In the genomic region with DNA sequence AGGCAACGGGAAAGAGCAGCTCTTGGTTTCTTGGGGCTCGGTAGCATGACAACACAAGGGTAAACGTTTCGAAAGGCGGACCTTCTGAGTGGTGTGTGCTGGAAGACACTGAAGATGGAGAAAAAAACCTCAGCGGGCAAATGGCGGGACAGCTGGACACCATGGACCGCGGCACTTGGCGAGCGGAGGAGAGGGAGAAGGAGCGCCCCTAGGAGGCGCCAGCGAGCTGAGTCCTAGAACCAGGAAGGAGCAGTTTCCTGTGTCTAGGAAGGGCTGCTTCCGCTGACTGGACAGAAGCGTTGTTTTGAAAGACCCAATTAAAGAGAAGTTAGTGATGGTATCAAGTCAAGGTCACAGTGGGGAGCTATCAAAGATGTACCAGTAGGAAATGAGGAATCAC, we compare ENCODE assay signal across 13 cellular contexts. TPM values are rescaled to one million over a fixed set of nuclear protein-coding genes. Genes with fewer than 3 reads are reported as not detected.
DNase-seq lines count a peak whose midpoint lies in the region; TF ChIP-seq lines count a peak whose summit lies in the region.
"Had no signal": no experiment of that assay in that cellular context is flagged by ENCODE, and none has a peak within 500 bp of the region (broad histone marks: within the 10 kb centered on the region; RNA-seq: fewer than 3 reads in every experiment).

No MANE protein-coding gene starts in this region.

- WGBS in testis, 2 donors: 50 to 79% methylated on average over 16 of the region's 16 CpGs

- no peak for DNase-seq in activated T-cell treated with anti-CD3 and anti-CD28 coated beads, Interleukin-2, amount 50 U/mL, for 24 hours
- DNase-seq in activated T-cell treated with anti-CD3 and anti-CD28 coated beads for 4 hours (no peak), NCI-H69 (lab: John Stamatoyannopoulos, UW) (peak; percentile 25), chondrocyte (ENCODE audit: low spot score) (no peak), testis (peak; percentile 73), SKM-1 (lab: John Stamatoyannopoulos, UW; ENCODE audit: unreplicated experiment) (no peak), coronary artery (ENCODE audit: low spot score) (no peak), HFFc6 (no peak)
- DNase-seq: DMS79 treated with DMSO at 0.1 percent for 48 hours; effector memory CD4-positive, alpha-beta T cell; left lung; NCI-H226; small intestine had no signal

- H3K9me3 ChIP-seq in testis: no peaks in the 10 kb centered on the region
- H3K9me3 ChIP-seq: left lung had no signal

- H3K36me3 ChIP-seq in testis (ENCODE audit: low read depth, missing control alignments): no peaks in the 10 kb centered on the region
- H3K36me3 ChIP-seq: left lung had no signal

- TF ChIP-seq CTCF in chondrocyte (IDR thresholded peaks at IDR 0.05) (peak; percentile 37), testis (IDR thresholded peaks at IDR 0.05) (peak in 2 of 3 experiments; percentile 5 to 39), coronary artery (IDR thresholded peaks at IDR 0.05) (no peak), HFFc6 (IDR thresholded peaks at IDR 0.05) (no peak)

- H3K27ac ChIP-seq in testis (no peak overlapping the region), coronary artery (no peak overlapping the region)
- H3K27ac ChIP-seq: left lung had no signal

- peaks cover 4% of the 10 kb centered on the region for H3K27me3 Mint-ChIP-seq in activated T-cell treated with anti-CD3 and anti-CD28 coated beads, Interleukin-2, amount 50 U/mL, for 24 hours
- H3K27me3 Mint-ChIP-seq in chondrocyte (ENCODE audit: low read depth) (peaks cover 3% of the 10 kb centered on the region), HFFc6 (ENCODE audit: insufficient read depth) (peaks cover 3% of the 10 kb centered on the region; the same call in 1 of the 2 replicates)

- peak overlapping the region; percentile 36 for H3K4me3 Mint-ChIP-seq in activated T-cell treated with anti-CD3 and anti-CD28 coated beads, Interleukin-2, amount 50 U/mL, for 24 hours
- H3K4me3 Mint-ChIP-seq in chondrocyte (ENCODE audit: unreplicated experiment) (no peak overlapping the region), HFFc6 (no peak overlapping the region)

- TF ChIP-seq POLR2A in testis (IDR thresholded peaks at IDR 0.05): no peak

- intact Hi-C loops in testis (cut with DNase I; ENCODE audit: low total_unique reads): no loop called here

- H3K27ac Mint-ChIP-seq in activated T-cell treated with anti-CD3 and anti-CD28 coated beads, Interleukin-2, amount 50 U/mL, for 24 hours: no peak overlapping the region
- H3K27ac Mint-ChIP-seq in chondrocyte (ENCODE audit: unreplicated experiment) (no peak overlapping the region), HFFc6 (no peak overlapping the region)

- no peaks in the 10 kb centered on the region for H3K4me1 Mint-ChIP-seq in activated T-cell treated with anti-CD3 and anti-CD28 coated beads, Interleukin-2, amount 50 U/mL, for 24 hours (ENCODE audit: low read depth)
- H3K4me1 Mint-ChIP-seq in chondrocyte (ENCODE audit: low read depth) (no peaks in the 10 kb centered on the region), HFFc6 (ENCODE audit: low read depth) (no peaks in the 10 kb centered on the region)

- H3K27me3 ChIP-seq in testis: no peaks in the 10 kb centered on the region

- H3K4me3 ChIP-seq in testis (peak overlapping the region; percentile 29 to 51), coronary artery (no peak overlapping the region)
- H3K4me3 ChIP-seq: left lung had no signal

- no peaks in the 10 kb centered on the region for H3K9me3 Mint-ChIP-seq in activated T-cell treated with anti-CD3 and anti-CD28 coated beads, Interleukin-2, amount 50 U/mL, for 24 hours
- H3K9me3 Mint-ChIP-seq in chondrocyte (ENCODE audit: low read depth) (peaks cover 4% of the 10 kb centered on the region), HFFc6 (peaks cover 71% of the 10 kb centered on the region)

- H3K4me1 ChIP-seq in testis: no peaks in the 10 kb centered on the region
- H3K4me1 ChIP-seq: left lung had no signal

- H3K36me3 Mint-ChIP-seq in activated T-cell treated with anti-CD3 and anti-CD28 coated beads, Interleukin-2, amount 50 U/mL, for 24 hours (ENCODE audit: low read depth): no peaks in the 10 kb centered on the region
- no peaks in the 10 kb centered on the region for H3K36me3 Mint-ChIP-seq in chondrocyte (ENCODE audit: low read depth)
- H3K36me3 Mint-ChIP-seq in HFFc6 (ENCODE audit: low read depth): peaks cover 12% of the 10 kb centered on the region; the same call in 1 of the 2 replicates

RNA-seq across cellular contexts. Expression of a gene that starts 44.0 kb away (rescaled TPM):
- total RNA-seq in chondrocyte (0.73 to 3.3 TPM (median 2.7 TPM) in 3 replicates), testis (under 1 TPM; 0.16 to 0.62 TPM)
- 2.7 TPM for polyA plus RNA-seq in testis (ENCODE audit: insufficient read depth, low read depth, low replicate concordance)
- total RNA-seq in HFFc6 (2021; fragmentation: NEBNext Ultra II Directional; extraction: Animal tissue kit (Norgen Biotek cat#: 25700)): 1 to 10 TPM in 1 of 6 experiments, under 1 TPM in 5; 0.11 to 1.7 (median 0.33) TPM
- total RNA-seq: left lung had no signal

Comparison
In these comparisons a context has a peak if more than half of its experiments do, and no peak if none do; other contexts are left out.
1. DNase-seq: peak in NCI-H69 (single experiment) and testis (single experiment); none in activated T-cell treated with anti-CD3 and anti-CD28 coated beads, Interleukin-2, amount 50 U/mL, for 24 hours (single experiment), activated T-cell treated with anti-CD3 and anti-CD28 coated beads for 4 hours (single experiment), chondrocyte (single experiment), SKM-1 (single experiment), coronary artery (single experiment) and HFFc6 (single experiment).
2. CTCF ChIP-seq: peak in chondrocyte (single experiment) and testis (2 of 3); none in coronary artery (single experiment) and HFFc6 (single experiment).